In genomic region chrX:27057883-27058282, GRCh38 we compare ENCODE assay signal across 29 cellular contexts.
"Had no signal": no experiment of that assay in that cellular context is flagged by ENCODE, and none has a peak within 500 bp of the region (broad histone marks: within the 10 kb centered on the region; RNA-seq: fewer than 3 reads in every experiment).

No MANE protein-coding gene starts in this region.

- ATAC-seq: activated T-cell treated with anti-CD3 and anti-CD28 coated beads, Interleukin-2, amount 50 U/mL, for 72 hours; body of pancreas; left lung; lower lobe of right lung; naive thymus-derived CD8-positive, alpha-beta T cell; psoas muscle; stimulated activated memory B cell treated with anti-CD40 and anti-IgM and Interleukin-4, amounts not matched to agents 10 μg/mL and 1 μg/mL and 100 μg/mL, for 72 hours; stimulated activated naive CD8-positive, alpha-beta T cell treated with anti-CD3 and anti-CD28 coated beads, Interleukin-15, amount 100 ng/mL, for 72 hours had no signal

- H3K36me3 ChIP-seq: adrenal gland, left lung, lower lobe of right lung, neural progenitor cell, sigmoid colon, uterus had no signal

- H3K4me1 ChIP-seq: adrenal gland, body of pancreas, left lung, lower lobe of right lung, neural progenitor cell, parathyroid adenoma, psoas muscle, sigmoid colon, uterus had no signal

- H3K27ac ChIP-seq: adrenal gland, body of pancreas, left lung, lower lobe of right lung, neural progenitor cell, parathyroid adenoma, psoas muscle, sigmoid colon, uterus had no signal

- H3K9me3 ChIP-seq: adrenal gland, body of pancreas, left lung, lower lobe of right lung, psoas muscle, sigmoid colon, uterus had no signal

- H3K27me3 Mint-ChIP-seq: activated naive CD8-positive, alpha-beta T cell treated with anti-CD3 and anti-CD28 coated beads for 36 hours; naive thymus-derived CD8-positive, alpha-beta T cell; stimulated activated memory B cell treated with anti-CD40 and anti-IgM and Interleukin-4, amounts not matched to agents 10 μg/mL and 1 μg/mL and 100 μg/mL, for 72 hours; stimulated activated naive CD8-positive, alpha-beta T cell treated with anti-CD3 and anti-CD28 coated beads, Interleukin-15, amount 100 ng/mL, for 72 hours; type B pancreatic cell had no signal

- H3K4me1 Mint-ChIP-seq: activated naive CD8-positive, alpha-beta T cell treated with anti-CD3 and anti-CD28 coated beads for 36 hours; naive thymus-derived CD8-positive, alpha-beta T cell; neural progenitor cell; stimulated activated memory B cell treated with anti-CD40 and anti-IgM and Interleukin-4, amounts not matched to agents 10 μg/mL and 1 μg/mL and 100 μg/mL, for 72 hours; stimulated activated naive CD8-positive, alpha-beta T cell treated with anti-CD3 and anti-CD28 coated beads, Interleukin-15, amount 100 ng/mL, for 72 hours had no signal

- H3K4me3 ChIP-seq: adrenal gland, body of pancreas, left lung, lower lobe of right lung, neural progenitor cell, psoas muscle, sigmoid colon, uterus had no signal

- H3K27me3 ChIP-seq: adrenal gland, body of pancreas, left lung, neural progenitor cell, sigmoid colon, uterus had no signal

- H3K4me3 Mint-ChIP-seq: activated naive CD4-positive, alpha-beta T cell treated with anti-CD3 and anti-CD28 coated beads for 36 hours; activated naive CD8-positive, alpha-beta T cell treated with anti-CD3 and anti-CD28 coated beads for 36 hours; activated T-cell treated with anti-CD3 and anti-CD28 coated beads, Interleukin-2, amount 50 U/mL, for 72 hours; naive thymus-derived CD8-positive, alpha-beta T cell; neural progenitor cell; stimulated activated memory B cell treated with anti-CD40 and anti-IgM and Interleukin-4, amounts not matched to agents 10 μg/mL and 1 μg/mL and 100 μg/mL, for 72 hours; stimulated activated naive CD8-positive, alpha-beta T cell treated with anti-CD3 and anti-CD28 coated beads, Interleukin-15, amount 100 ng/mL, for 72 hours; type B pancreatic cell had no signal

- DNase-seq: activated CD4-positive, alpha-beta T cell treated with anti-CD3 and anti-CD28 coated beads for 4 hours; activated CD4-positive, alpha-beta T cell treated with anti-CD3 and anti-CD28 coated beads, Interleukin-2, amount 50 U/mL, for 4 hours; activated effector memory CD4-positive, alpha-beta T cell treated with Interleukin-2 at 50 U/mL for 16 hours; activated naive CD4-positive, alpha-beta T cell treated with anti-CD3 and anti-CD28 coated beads for 36 hours; activated naive CD8-positive, alpha-beta T cell treated with anti-CD3 and anti-CD28 coated beads for 36 hours; activated T-cell treated with anti-CD3 and anti-CD28 coated beads for 4 hours; activated T-cell treated with anti-CD3 and anti-CD28 coated beads, Interleukin-2, amount 50 U/mL, for 72 hours; adrenal gland; aorta; body of pancreas; effector CD8-positive, alpha-beta T cell; kidney glomerular epithelial cell; left lung; lower lobe of right lung; mesenchymal stem cell; naive thymus-derived CD8-positive, alpha-beta T cell; occipital lobe; psoas muscle; sigmoid colon; small intestine; stimulated activated CD4-positive, alpha-beta T cell treated with anti-CD3 and anti-CD28 coated beads, Interleukin-4, amount 100 ng/mL, for 4 hours; stimulated activated CD8-positive, alpha-beta memory T cell treated with anti-CD3 and anti-CD28 coated beads, Interleukin-4, amount 100 ng/mL, for 48 hours; stimulated activated naive CD8-positive, alpha-beta T cell treated with anti-CD3 and anti-CD28 coated beads, Interleukin-15, amount 100 ng/mL, for 72 hours; substantia nigra; uterus had no signal

- H3K9ac ChIP-seq: neural progenitor cell, parathyroid adenoma had no signal

- H3K36me3 Mint-ChIP-seq: activated naive CD8-positive, alpha-beta T cell treated with anti-CD3 and anti-CD28 coated beads for 36 hours; naive thymus-derived CD8-positive, alpha-beta T cell; neural progenitor cell; stimulated activated memory B cell treated with anti-CD40 and anti-IgM and Interleukin-4, amounts not matched to agents 10 μg/mL and 1 μg/mL and 100 μg/mL, for 72 hours; type B pancreatic cell had no signal

- H3K9me3 Mint-ChIP-seq: activated naive CD4-positive, alpha-beta T cell treated with anti-CD3 and anti-CD28 coated beads for 36 hours; stimulated activated memory B cell treated with anti-CD40 and anti-IgM and Interleukin-4, amounts not matched to agents 10 μg/mL and 1 μg/mL and 100 μg/mL, for 72 hours; stimulated activated naive CD8-positive, alpha-beta T cell treated with anti-CD3 and anti-CD28 coated beads, Interleukin-15, amount 100 ng/mL, for 72 hours had no signal

- H3K27ac Mint-ChIP-seq: activated naive CD4-positive, alpha-beta T cell treated with anti-CD3 and anti-CD28 coated beads for 36 hours; activated naive CD8-positive, alpha-beta T cell treated with anti-CD3 and anti-CD28 coated beads for 36 hours; activated T-cell treated with anti-CD3 and anti-CD28 coated beads, Interleukin-2, amount 50 U/mL, for 72 hours; naive thymus-derived CD8-positive, alpha-beta T cell; neural progenitor cell; stimulated activated memory B cell treated with anti-CD40 and anti-IgM and Interleukin-4, amounts not matched to agents 10 μg/mL and 1 μg/mL and 100 μg/mL, for 72 hours; stimulated activated naive CD8-positive, alpha-beta T cell treated with anti-CD3 and anti-CD28 coated beads, Interleukin-15, amount 100 ng/mL, for 72 hours; type B pancreatic cell had no signal
